ENCODE assay signal across 8 cellular contexts in the genomic region with DNA sequence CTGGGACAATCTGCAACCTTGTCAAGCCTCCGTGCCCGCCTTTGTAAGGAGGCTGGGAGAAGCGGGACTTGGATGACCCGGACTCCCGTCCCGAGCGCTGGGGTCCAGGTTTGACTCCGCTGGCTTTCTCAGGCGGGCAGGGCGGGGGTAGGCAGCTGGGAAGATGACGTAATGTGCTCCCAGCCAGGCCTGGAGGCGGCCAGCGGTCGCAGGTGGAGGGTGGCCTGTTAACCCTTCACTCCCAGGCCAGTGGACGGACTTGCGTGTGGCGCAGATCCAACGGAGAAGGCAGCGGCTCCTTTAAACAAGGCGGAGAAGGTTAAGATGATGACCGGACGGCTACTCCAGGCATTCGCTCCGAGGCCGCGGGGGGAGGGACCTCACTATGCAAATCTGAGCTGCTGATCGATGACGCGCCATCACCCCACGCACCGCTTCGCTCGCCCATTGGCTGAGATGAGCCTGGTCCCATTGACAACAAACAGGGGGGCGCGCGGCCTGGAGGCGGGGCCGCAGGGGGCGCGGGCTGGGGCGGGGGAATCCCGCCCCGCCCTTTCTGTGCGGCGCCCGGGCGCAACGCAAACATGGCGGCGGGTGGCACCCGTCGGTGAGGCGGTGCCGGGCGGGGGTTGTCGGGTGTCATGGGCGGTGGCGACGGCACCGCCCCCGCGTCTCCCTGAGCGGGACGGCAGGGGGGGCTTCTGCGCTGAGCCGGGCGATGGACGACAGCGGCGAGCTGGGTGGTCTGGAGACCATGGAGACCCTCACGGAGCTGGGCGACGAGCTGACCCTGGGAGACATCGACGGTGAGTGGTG. TPM values are rescaled to one million over a fixed set of nuclear protein-coding genes. Genes with fewer than 3 reads are reported as not detected.
DNase-seq lines count a peak whose midpoint lies in the region; ATAC-seq and TF ChIP-seq lines count a peak whose summit lies in the region.

Gene SREBF2, plus strand, starts transcription at position 553 of the 816 bp plus-strand sequence. Its CDS starts 166 bp downstream, at position 719.

- H3K36me3 Mint-ChIP-seq in activated CD4-positive, alpha-beta T cell treated with anti-CD3 and anti-CD28 coated beads, Interleukin-2, amount 10 ng/mL, durations not matched to agents 24 days and 14 days (ENCODE audit: low read depth) = peaks cover 60% of the 10 kb centered on the region

- H3K27me3 Mint-ChIP-seq in activated CD4-positive, alpha-beta T cell treated with anti-CD3 and anti-CD28 coated beads, Interleukin-2, amount 10 ng/mL, durations not matched to agents 24 days and 14 days = peaks cover 2% of the 10 kb centered on the region

- H3K9me3 ChIP-seq in BLaER1 treated with 17β-estradiol and CSF1 and Interleukin-3, amounts not matched to agents 10 nM and 100 nM (replicated peaks in 1 of 11) = no peaks in the 10 kb centered on the region

- peak within 1 kb of the TSS; percentile 90 to 97 (median 94) for H3K9ac ChIP-seq in BLaER1 treated with 17β-estradiol and CSF1 and Interleukin-3, amounts not matched to agents 10 nM and 100 nM

- H3K4me2 ChIP-seq in BLaER1 treated with 17β-estradiol and CSF1 and Interleukin-3, amounts not matched to agents 10 nM and 100 nM = peak within 1 kb of the TSS; percentile 79 to 95 (median 89)

- H3K27ac Mint-ChIP-seq in activated CD4-positive, alpha-beta T cell treated with anti-CD3 and anti-CD28 coated beads, Interleukin-2, amount 10 ng/mL, durations not matched to agents 24 days and 14 days = peak within 1 kb of the TSS; percentile 99

- H3K4me1 ChIP-seq in BLaER1 treated with 17β-estradiol and CSF1 and Interleukin-3, amounts not matched to agents 10 nM and 100 nM = peaks cover 42 to 62% (median 53%) of the 10 kb centered on the region in 10 experiments

- H4K20me1 ChIP-seq in BLaER1 treated with 17β-estradiol and CSF1 and Interleukin-3, amounts not matched to agents 10 nM and 100 nM = peaks cover 12 to 41% (median 35%) of the 10 kb centered on the region in 11 experiments; a peak in 17 of 22 replicates

- H3K36me3 ChIP-seq in BLaER1 treated with 17β-estradiol and CSF1 and Interleukin-3, amounts not matched to agents 10 nM and 100 nM = peaks cover 12 to 31% (median 23%) of the 10 kb centered on the region in 11 experiments; a peak in 21 of 22 replicates

- peak within 1 kb of the TSS; percentile 78 to 94 (median 91) for H3K27ac ChIP-seq in BLaER1 treated with 17β-estradiol and CSF1 and Interleukin-3, amounts not matched to agents 10 nM and 100 nM
- H3K27ac ChIP-seq in coronary artery = peak within 1 kb of the TSS; percentile 90 to 91
- peak within 1 kb of the TSS; percentile 94 for H3K27ac ChIP-seq in layer of hippocampus (ENCODE audit: low read depth, low read length)

- peaks cover 8% of the 10 kb centered on the region for H3K9me3 Mint-ChIP-seq in activated CD4-positive, alpha-beta T cell treated with anti-CD3 and anti-CD28 coated beads, Interleukin-2, amount 10 ng/mL, durations not matched to agents 24 days and 14 days

- H3K27me3 ChIP-seq in BLaER1 treated with 17β-estradiol and CSF1 and Interleukin-3, amounts not matched to agents 10 nM and 100 nM = no peaks in the 10 kb centered on the region
- H3K27me3 ChIP-seq in layer of hippocampus (ENCODE audit: control insufficient read depth, insufficient read depth, low read length) = no peaks in the 10 kb centered on the region

- intact Hi-C loops in activated CD4-positive, alpha-beta T cell treated with anti-CD3 and anti-CD28 coated beads, Interleukin-2, amount 10 ng/mL, durations not matched to agents 24 days and 14 days (cut with micrococcal nuclease) = loop anchor here (1.0 to 10.0 kb wide), 5 partner anchors 25 to 242 kb away; partner anchors contain the start of genes NAGA, PHETA2 and SMDT1

- TF ChIP-seq CTCF in coronary artery (IDR thresholded peaks at IDR 0.05) = no peak

- ATAC-seq in GM19324 (IDR thresholded peaks at IDR 0.05; ENCODE audit: low FRiP score, unreplicated experiment) (peak; percentile 88), HG03469 (IDR thresholded peaks at IDR 0.05; ENCODE audit: unreplicated experiment) (peak; percentile 63)

- H3K4me1 Mint-ChIP-seq in activated CD4-positive, alpha-beta T cell treated with anti-CD3 and anti-CD28 coated beads, Interleukin-2, amount 10 ng/mL, durations not matched to agents 24 days and 14 days = peaks cover 51% of the 10 kb centered on the region

- H3K4me3 ChIP-seq in BLaER1 treated with 17β-estradiol and CSF1 and Interleukin-3, amounts not matched to agents 10 nM and 100 nM = peak within 1 kb of the TSS; percentile 70 to 96 (median 90)
- peak within 1 kb of the TSS; percentile 94 for H3K4me3 ChIP-seq in coronary artery

- peak; percentile 95 for DNase-seq in NCI-H526 treated with DMSO at 0.1 percent for 48 hours (lab: John Stamatoyannopoulos, UW)
- peak; percentile 99 for DNase-seq in activated CD4-positive, alpha-beta T cell treated with anti-CD3 and anti-CD28 coated beads, Interleukin-2, amount 10 ng/mL, durations not matched to agents 24 days and 14 days
- DNase-seq in coronary artery (ENCODE audit: low spot score) = peak; percentile 100
- DNase-seq in stimulated activated CD4-positive, alpha-beta T cell treated with anti-CD3 and anti-CD28 coated beads, Interleukin-1b, Interleukin-23, amount 100 ng/mL, for 4 hours (ENCODE audit: low read depth in 2 of 2) = peak; percentile 97

- peak within 1 kb of the TSS; percentile 99 for H3K4me3 Mint-ChIP-seq in activated CD4-positive, alpha-beta T cell treated with anti-CD3 and anti-CD28 coated beads, Interleukin-2, amount 10 ng/mL, durations not matched to agents 24 days and 14 days

RNA-seq across cellular contexts. Expression of gene SREBF2, which starts in this region (rescaled TPM):
- total RNA-seq in activated CD4-positive, alpha-beta T cell treated with anti-CD3 and anti-CD28 coated beads, Interleukin-2, amount 10 ng/mL, durations not matched to agents 24 days and 14 days = 209 and 218 TPM in 2 replicates

Comparison
In these comparisons a context has a peak if more than half of its experiments do, and no peak if none do; other contexts are left out.
1. Peak in every context shown above with its lines: DNase-seq, ATAC-seq, H3K4me3 ChIP-seq and H3K27ac ChIP-seq.